28 cellular contexts compared by ENCODE assay signal in genomic region chrX:37918168-37918567, GRCh38.
"Had no signal": no experiment of that assay in that cellular context is flagged by ENCODE, and none has a peak within 500 bp of the region (broad histone marks: within the 10 kb centered on the region; RNA-seq: fewer than 3 reads in every experiment).

No MANE protein-coding gene starts in this region.

- H3K4me3 Mint-ChIP-seq: natural killer cell treated with Interleukin-12 subunit alpha and Interleukin-12 subunit beta and Interleukin-15 and Interleukin-18, amount 100 ng/mL, for 72 hours; nephron progenitor cell; neural crest cell; stimulated activated effector memory CD8-positive, alpha-beta T cell treated with anti-CD3 and anti-CD28 coated beads, Interleukin-12 subunit alpha, Interleukin-12 subunit beta, amount 100 ng/mL, for 72 hours; stimulated activated naive B cell treated with anti-CD40 and anti-IgM and Interleukin-4, amounts not matched to agents 10 μg/mL and 1 μg/mL and 100 μg/mL, for 72 hours; stimulated activated naive CD8-positive, alpha-beta T cell treated with anti-CD3 and anti-CD28 coated beads, Interleukin-15, Interleukin-2, amounts not matched to agents 100 ng/mL and 50 ng/mL, for 24 hours had no signal

- ATAC-seq: natural killer cell treated with Interleukin-12 subunit alpha and Interleukin-12 subunit beta and Interleukin-15 and Interleukin-18, amount 100 ng/mL, for 72 hours; pancreas; right lobe of liver; stimulated activated effector memory CD8-positive, alpha-beta T cell treated with anti-CD3 and anti-CD28 coated beads, Interleukin-12 subunit alpha, Interleukin-12 subunit beta, amount 100 ng/mL, for 72 hours; stimulated activated naive B cell treated with anti-CD40 and anti-IgM and Interleukin-4, amounts not matched to agents 10 μg/mL and 1 μg/mL and 100 μg/mL, for 72 hours had no signal

- H3K9me3 ChIP-seq: neutrophil, pancreas, prostate gland, right lobe of liver, thoracic aorta, thyroid gland, vagina had no signal

- H3K27ac ChIP-seq: neutrophil, pancreas, prostate gland, right lobe of liver, sigmoid colon, stomach, thoracic aorta, thyroid gland, tibial nerve, upper lobe of left lung, vagina had no signal

- FAIRE-seq: pancreas, small intestine, urothelium cell line had no signal

- H3K9me3 Mint-ChIP-seq: natural killer cell treated with Interleukin-12 subunit alpha and Interleukin-12 subunit beta and Interleukin-15 and Interleukin-18, amount 100 ng/mL, for 72 hours; stimulated activated effector memory CD8-positive, alpha-beta T cell treated with anti-CD3 and anti-CD28 coated beads, Interleukin-12 subunit alpha, Interleukin-12 subunit beta, amount 100 ng/mL, for 72 hours; stimulated activated naive CD8-positive, alpha-beta T cell treated with anti-CD3 and anti-CD28 coated beads, Interleukin-15, Interleukin-2, amounts not matched to agents 100 ng/mL and 50 ng/mL, for 24 hours had no signal

- H3K4me3 ChIP-seq: pancreas, prostate gland, right lobe of liver, sigmoid colon, stomach, thoracic aorta, thyroid gland, tibial nerve, upper lobe of left lung, vagina had no signal

- H3K36me3 ChIP-seq: neutrophil, pancreas, prostate gland, right lobe of liver, sigmoid colon, stomach, thoracic aorta, thyroid gland, tibial nerve, upper lobe of left lung, vagina had no signal

- H3K27ac Mint-ChIP-seq: natural killer cell treated with Interleukin-12 subunit alpha and Interleukin-12 subunit beta and Interleukin-15 and Interleukin-18, amount 100 ng/mL, for 72 hours; nephron progenitor cell; stimulated activated effector memory CD8-positive, alpha-beta T cell treated with anti-CD3 and anti-CD28 coated beads, Interleukin-12 subunit alpha, Interleukin-12 subunit beta, amount 100 ng/mL, for 72 hours; stimulated activated naive B cell treated with anti-CD40 and anti-IgM and Interleukin-4, amounts not matched to agents 10 μg/mL and 1 μg/mL and 100 μg/mL, for 72 hours; stimulated activated naive CD8-positive, alpha-beta T cell treated with anti-CD3 and anti-CD28 coated beads, Interleukin-15, Interleukin-2, amounts not matched to agents 100 ng/mL and 50 ng/mL, for 24 hours had no signal

- H3K4me1 Mint-ChIP-seq: nephron progenitor cell; neural crest cell; stimulated activated effector memory CD8-positive, alpha-beta T cell treated with anti-CD3 and anti-CD28 coated beads, Interleukin-12 subunit alpha, Interleukin-12 subunit beta, amount 100 ng/mL, for 72 hours; stimulated activated naive B cell treated with anti-CD40 and anti-IgM and Interleukin-4, amounts not matched to agents 10 μg/mL and 1 μg/mL and 100 μg/mL, for 72 hours had no signal

- H3K27me3 ChIP-seq: neutrophil, sigmoid colon, stomach, thyroid gland, tibial nerve, upper lobe of left lung, vagina had no signal

- DNase-seq: nephron progenitor cell; nucleus accumbens; pancreas; retina; right cardiac atrium; right lobe of liver; sigmoid colon; small intestine; stimulated activated CD4-positive, alpha-beta T cell treated with anti-CD3 and anti-CD28 coated beads, Interleukin-15, amount 100 ng/mL, for 24 hours; stimulated activated CD4-positive, alpha-beta T cell treated with anti-CD3 and anti-CD28 coated beads, Interleukin-2, amount 100 ng/mL, for 24 hours; stimulated activated CD4-positive, alpha-beta T cell treated with anti-CD3 and anti-CD28 coated beads, Interleukin-2, amount 100 ng/mL, for 48 hours; stimulated activated CD4-positive, alpha-beta T cell treated with anti-CD3 and anti-CD28 coated beads, Interleukin-4, amount 100 ng/mL, for 24 hours; stimulated activated naive B cell treated with anti-CD40 and anti-IgM and Interleukin-4, amounts not matched to agents 10 μg/mL and 1 μg/mL and 100 μg/mL, for 72 hours; stimulated activated naive CD4-positive, alpha-beta T cell treated with Interleukin-2 at 50 U/mL for 16 hours; stomach; thyroid gland; trophoblast cell; upper lobe of left lung had no signal

- H3K4me1 ChIP-seq: pancreas, prostate gland, right lobe of liver, sigmoid colon, stomach, thyroid gland, tibial nerve, upper lobe of left lung, vagina had no signal

- H3K36me3 Mint-ChIP-seq: natural killer cell treated with Interleukin-12 subunit alpha and Interleukin-12 subunit beta and Interleukin-15 and Interleukin-18, amount 100 ng/mL, for 72 hours; stimulated activated effector memory CD8-positive, alpha-beta T cell treated with anti-CD3 and anti-CD28 coated beads, Interleukin-12 subunit alpha, Interleukin-12 subunit beta, amount 100 ng/mL, for 72 hours; stimulated activated naive B cell treated with anti-CD40 and anti-IgM and Interleukin-4, amounts not matched to agents 10 μg/mL and 1 μg/mL and 100 μg/mL, for 72 hours had no signal
